Comparison of ENCODE assay signal across 13 cellular contexts in the genomic region with DNA sequence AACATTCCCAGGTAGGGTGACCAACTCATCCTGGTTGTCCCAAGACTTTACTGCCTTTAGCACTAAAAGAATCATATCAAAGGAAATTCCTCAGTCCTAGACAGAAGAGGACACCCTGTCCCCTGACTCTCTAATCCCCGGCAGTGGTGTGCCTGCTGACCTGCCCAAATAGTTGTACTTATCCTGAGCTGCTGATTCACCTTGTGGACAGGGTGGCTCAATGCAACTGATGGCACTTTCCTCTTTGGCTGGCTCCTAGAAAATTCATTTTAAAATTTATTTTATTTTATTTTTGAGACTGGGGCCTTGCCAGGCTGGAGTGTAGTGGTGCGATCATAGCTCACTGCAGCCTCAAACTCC.
DNase-seq lines count a peak whose midpoint lies in the region; TF ChIP-seq lines count a peak whose summit lies in the region.
"Had no signal": no experiment of that assay in that cellular context is flagged by ENCODE, and none has a peak within 500 bp of the region (broad histone marks: within the 10 kb centered on the region; RNA-seq: fewer than 3 reads in every experiment).

No MANE protein-coding gene starts in this region.

- DNase-seq in LHCN-M2 (ENCODE audit: low read depth) (peak; percentile 52), endodermal cell (no peak), NCI-H1930 (lab: John Stamatoyannopoulos, UW) (no peak), HK-2 (ENCODE audit: unreplicated experiment) (no peak), NCI-H82 treated with DMSO at 0.1 percent for 48 hours (lab: John Stamatoyannopoulos, UW; ENCODE audit: unreplicated experiment) (no peak), NCI-H1694 treated with DMSO at 0.1 percent for 48 hours (lab: John Stamatoyannopoulos, UW) (no peak)
- DNase-seq: CD4-positive, alpha-beta T cell; colonic mucosa; naive B cell had no signal

- no peak overlapping the region for H3K27ac Mint-ChIP-seq in endodermal cell
- H3K27ac Mint-ChIP-seq: activated T-helper 17 cell treated with anti-CD3 and anti-CD28 coated beads, Interleukin-2, amount 50 U/mL, for 72 hours; CD4-positive, alpha-beta T cell; naive B cell; stimulated activated effector memory CD8-positive, alpha-beta T cell treated with anti-CD3 and anti-CD28 coated beads, Interleukin-12 subunit alpha, Interleukin-12 subunit beta, amount 100 ng/mL, for 72 hours had no signal

- no peaks in the 10 kb centered on the region for H3K27me3 ChIP-seq in endodermal cell (ENCODE audit: control insufficient read depth, insufficient read depth, low read length, poor library complexity, severe bottlenecking)
- no peaks in the 10 kb centered on the region for H3K27me3 ChIP-seq in layer of hippocampus (ENCODE audit: control insufficient read depth, insufficient read depth, low read length)
- no peaks in the 10 kb centered on the region for H3K27me3 ChIP-seq in thymus (ENCODE audit: control insufficient read depth, insufficient read depth)
- H3K27me3 ChIP-seq: colonic mucosa had no signal

- peak; percentile 65 for TF ChIP-seq CTCF in endodermal cell (conservative IDR thresholded peaks at IDR 0.05)

- H3K4me3 ChIP-seq in endodermal cell (ENCODE audit: low read length), result no peak overlapping the region
- no peak overlapping the region for H3K4me3 ChIP-seq in thymus (ENCODE audit: low read length)
- H3K4me3 ChIP-seq: colonic mucosa had no signal

- H3K4me1 ChIP-seq in endodermal cell (ENCODE audit: control insufficient read depth, insufficient read depth, low read length), result no peaks in the 10 kb centered on the region
- H3K4me1 ChIP-seq in thymus (ENCODE audit: control insufficient read depth, insufficient read depth, low read length), result no peaks in the 10 kb centered on the region
- H3K4me1 ChIP-seq: colonic mucosa had no signal

- H3K4me1 Mint-ChIP-seq in endodermal cell, result peaks cover 9% of the 10 kb centered on the region
- H3K4me1 Mint-ChIP-seq: naive B cell; stimulated activated effector memory CD8-positive, alpha-beta T cell treated with anti-CD3 and anti-CD28 coated beads, Interleukin-12 subunit alpha, Interleukin-12 subunit beta, amount 100 ng/mL, for 72 hours had no signal

- H3K4me3 Mint-ChIP-seq in endodermal cell, result no peak overlapping the region
- H3K4me3 Mint-ChIP-seq: activated T-helper 17 cell treated with anti-CD3 and anti-CD28 coated beads, Interleukin-2, amount 50 U/mL, for 72 hours; CD4-positive, alpha-beta T cell; naive B cell; stimulated activated effector memory CD8-positive, alpha-beta T cell treated with anti-CD3 and anti-CD28 coated beads, Interleukin-12 subunit alpha, Interleukin-12 subunit beta, amount 100 ng/mL, for 72 hours had no signal

- WGBS in endodermal cell (ENCODE audit: insufficient coverage in 1 of 2, insufficient read length in 1 of 2), 2 experiments, result 75 to 89% methylated on average over 1 to 2 of the region's 2 CpGs
- 97% methylated on average over 2 of the region's 2 CpGs for WGBS in thymus

- no peaks in the 10 kb centered on the region for H3K27me3 Mint-ChIP-seq in endodermal cell (ENCODE audit: insufficient read depth)

- no peaks in the 10 kb centered on the region for H3K9me3 ChIP-seq in endodermal cell (ENCODE audit: control insufficient read depth, low read length)
- no peaks in the 10 kb centered on the region for H3K9me3 ChIP-seq in thymus (ENCODE audit: control insufficient read depth)
- H3K9me3 ChIP-seq: colonic mucosa had no signal

- H3K27ac ChIP-seq in endodermal cell (ENCODE audit: low read depth, low read length) (no peak overlapping the region), layer of hippocampus (ENCODE audit: low read depth, low read length) (peak overlapping the region; percentile 71), thymus (ENCODE audit: low read depth) (peak overlapping the region; percentile 22)
- H3K27ac ChIP-seq: colonic mucosa had no signal

- no peaks in the 10 kb centered on the region for H3K36me3 Mint-ChIP-seq in endodermal cell (ENCODE audit: low read depth)
- H3K36me3 Mint-ChIP-seq: naive B cell; stimulated activated effector memory CD8-positive, alpha-beta T cell treated with anti-CD3 and anti-CD28 coated beads, Interleukin-12 subunit alpha, Interleukin-12 subunit beta, amount 100 ng/mL, for 72 hours had no signal

- H3K9me3 Mint-ChIP-seq in endodermal cell, result no peaks in the 10 kb centered on the region
- H3K9me3 Mint-ChIP-seq: activated T-helper 17 cell treated with anti-CD3 and anti-CD28 coated beads, Interleukin-2, amount 50 U/mL, for 72 hours; CD4-positive, alpha-beta T cell; naive B cell; stimulated activated effector memory CD8-positive, alpha-beta T cell treated with anti-CD3 and anti-CD28 coated beads, Interleukin-12 subunit alpha, Interleukin-12 subunit beta, amount 100 ng/mL, for 72 hours had no signal

- H3K36me3 ChIP-seq in endodermal cell (ENCODE audit: control insufficient read depth, insufficient read depth, low read length), result no peaks in the 10 kb centered on the region
- no peaks in the 10 kb centered on the region for H3K36me3 ChIP-seq in thymus (ENCODE audit: control insufficient read depth, insufficient read depth)
- H3K36me3 ChIP-seq: colonic mucosa had no signal

- no peak overlapping the region for H3K9ac ChIP-seq in endodermal cell (ENCODE audit: extremely low read depth, low read length, poor library complexity, severe bottlenecking)
